ENCODE assay signal across 8 cellular contexts in the genomic region with DNA sequence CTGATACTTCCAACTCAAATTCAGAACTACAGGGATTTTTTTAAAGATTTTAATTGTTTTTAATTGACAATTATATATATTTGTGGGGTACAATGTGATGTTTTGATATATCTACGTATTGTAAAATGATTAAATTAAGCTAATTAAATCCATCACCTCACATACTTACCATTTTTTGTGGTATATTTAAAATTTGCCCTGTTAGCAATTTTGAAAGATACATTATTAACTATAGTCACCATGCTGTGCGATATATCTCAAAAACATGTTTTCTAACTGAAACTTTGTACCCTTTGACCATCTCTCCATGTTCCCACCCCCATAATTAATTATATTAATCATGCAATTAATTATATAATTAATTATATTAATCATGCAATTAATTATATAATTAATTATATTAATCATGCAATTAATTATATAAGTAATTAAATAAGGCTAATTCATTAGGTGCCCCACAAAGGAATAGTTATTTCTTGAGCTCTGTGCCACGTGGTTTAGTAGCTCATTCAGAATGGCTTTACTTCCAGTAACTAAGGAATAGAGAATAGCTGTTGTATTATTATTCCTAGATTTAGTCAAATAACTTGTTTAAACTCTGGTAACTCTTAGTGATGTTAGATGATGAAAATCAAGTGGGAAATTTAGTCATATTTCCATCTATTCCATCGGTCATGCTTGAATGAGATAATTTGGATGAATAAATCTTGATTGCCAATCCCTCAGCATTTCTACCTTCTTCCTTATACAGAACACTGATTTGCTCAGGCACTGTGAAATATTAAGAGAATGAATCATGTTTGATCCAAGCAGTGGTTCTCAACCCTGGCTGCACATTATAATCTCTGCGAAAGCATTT. TPM values are rescaled to one million over a fixed set of nuclear protein-coding genes. Genes with fewer than 3 reads are reported as not detected.
A peak's percentile ranks its signal among the peaks of the same experiment; 100 is the strongest.
DNase-seq lines count a peak whose midpoint lies in the region; ATAC-seq and TF ChIP-seq lines count a peak whose summit lies in the region.

No MANE protein-coding gene starts in this region.

- POLR2A ChIA-PET in activated CD4-positive, alpha-beta T cell treated with anti-CD3 and anti-CD28 coated beads, Interleukin-2, amount 10 ng/mL, durations not matched to agents 7 days and 5 days (lab: Charles Lee), result no interaction called here
- POLR2A ChIA-PET in WTC11 (lab: Charles Lee), result interaction anchor here (0.8 to 2.1 kb wide), 3 partner anchors 23 to 72 kb away, joined by 4 to 17 read pairs (median 6); a partner anchor contains a TSS

- no peaks in the 10 kb centered on the region for H3K36me3 Mint-ChIP-seq in activated CD4-positive, alpha-beta T cell treated with anti-CD3 and anti-CD28 coated beads, Interleukin-2, amount 10 ng/mL, durations not matched to agents 7 days and 5 days (ENCODE audit: low read depth)
- no peaks in the 10 kb centered on the region for H3K36me3 Mint-ChIP-seq in WTC11
- no peaks in the 10 kb centered on the region for H3K36me3 Mint-ChIP-seq in stimulated activated naive B cell treated with anti-CD40 and anti-IgM and Interleukin-4, amounts not matched to agents 10 μg/mL and 1 μg/mL and 100 μg/mL, for 72 hours

- WGBS in iPS DF 6.9 (ENCODE audit: insufficient coverage, insufficient read length), result no CpG with 5 or more reads among the region's 5 CpGs

- CTCF ChIA-PET in activated CD4-positive, alpha-beta T cell treated with anti-CD3 and anti-CD28 coated beads, Interleukin-2, amount 10 ng/mL, durations not matched to agents 7 days and 5 days (lab: Charles Lee), result interaction anchor here (1.0 to 4.0 kb wide), 7 partner anchors 9 to 167 kb away, joined by 3 to 18 read pairs (median 6); a partner anchor contains a TSS
- CTCF ChIA-PET in WTC11 (lab: Charles Lee), result interaction anchor here (1.1 to 2.5 kb wide), 11 partner anchors 9 to 245 kb away, joined by 3 to 25 read pairs (median 10); a partner anchor contains a TSS

- H3K27ac Mint-ChIP-seq in activated CD4-positive, alpha-beta T cell treated with anti-CD3 and anti-CD28 coated beads, Interleukin-2, amount 10 ng/mL, durations not matched to agents 7 days and 5 days, result no peak overlapping the region
- H3K27ac Mint-ChIP-seq in WTC11, result no peak overlapping the region
- H3K27ac Mint-ChIP-seq in stimulated activated naive B cell treated with anti-CD40 and anti-IgM and Interleukin-4, amounts not matched to agents 10 μg/mL and 1 μg/mL and 100 μg/mL, for 72 hours, result no peak overlapping the region

- no peaks in the 10 kb centered on the region for H3K9me3 Mint-ChIP-seq in activated CD4-positive, alpha-beta T cell treated with anti-CD3 and anti-CD28 coated beads, Interleukin-2, amount 10 ng/mL, durations not matched to agents 7 days and 5 days
- no peaks in the 10 kb centered on the region; the same call in 1 of the 2 replicates for H3K9me3 Mint-ChIP-seq in WTC11
- no peaks in the 10 kb centered on the region for H3K9me3 Mint-ChIP-seq in stimulated activated naive B cell treated with anti-CD40 and anti-IgM and Interleukin-4, amounts not matched to agents 10 μg/mL and 1 μg/mL and 100 μg/mL, for 72 hours

- no peaks in the 10 kb centered on the region for H3K27me3 ChIP-seq in iPS DF 6.9 (ENCODE audit: control insufficient read depth, insufficient read depth, low read length)

- H3K9me3 ChIP-seq in iPS DF 6.9 (ENCODE audit: control insufficient read depth, insufficient read depth, low read length), result no peaks in the 10 kb centered on the region

- H3K4me3 ChIP-seq in iPS DF 6.9 (ENCODE audit: low read length), result peak overlapping the region; percentile 35; the same call in 1 of the 2 replicates

- no peaks in the 10 kb centered on the region for H3K4me1 ChIP-seq in iPS DF 6.9 (ENCODE audit: control insufficient read depth, insufficient read depth, low read length)

- peaks cover 6% of the 10 kb centered on the region for H3K27me3 Mint-ChIP-seq in activated CD4-positive, alpha-beta T cell treated with anti-CD3 and anti-CD28 coated beads, Interleukin-2, amount 10 ng/mL, durations not matched to agents 7 days and 5 days
- H3K27me3 Mint-ChIP-seq in WTC11 (ENCODE audit: low read depth), result no peaks in the 10 kb centered on the region; the same call in 1 of the 2 replicates
- peaks cover 0 to 4% of the 10 kb centered on the region in 2 donors for H3K27me3 Mint-ChIP-seq in stimulated activated naive B cell treated with anti-CD40 and anti-IgM and Interleukin-4, amounts not matched to agents 10 μg/mL and 1 μg/mL and 100 μg/mL, for 72 hours

- no peaks in the 10 kb centered on the region for H3K36me3 ChIP-seq in iPS DF 6.9 (ENCODE audit: control insufficient read depth, insufficient read depth, low read length)

- H3K27ac ChIP-seq in iPS DF 6.9 (ENCODE audit: low read length), result no peak overlapping the region

- peaks cover 23% of the 10 kb centered on the region for H3K4me1 Mint-ChIP-seq in activated CD4-positive, alpha-beta T cell treated with anti-CD3 and anti-CD28 coated beads, Interleukin-2, amount 10 ng/mL, durations not matched to agents 7 days and 5 days
- peaks cover 9% of the 10 kb centered on the region for H3K4me1 Mint-ChIP-seq in WTC11
- H3K4me1 Mint-ChIP-seq in stimulated activated naive B cell treated with anti-CD40 and anti-IgM and Interleukin-4, amounts not matched to agents 10 μg/mL and 1 μg/mL and 100 μg/mL, for 72 hours, result peaks cover 9 to 16% of the 10 kb centered on the region in 2 donors

- TF ChIP-seq CTCF in WTC11 (IDR thresholded peaks at IDR 0.05), result no peak

- H3K4me3 Mint-ChIP-seq in activated CD4-positive, alpha-beta T cell treated with anti-CD3 and anti-CD28 coated beads, Interleukin-2, amount 10 ng/mL, durations not matched to agents 7 days and 5 days, result peak overlapping the region; percentile 77
- peak overlapping the region; percentile 80 for H3K4me3 Mint-ChIP-seq in WTC11
- H3K4me3 Mint-ChIP-seq in stimulated activated naive B cell treated with anti-CD40 and anti-IgM and Interleukin-4, amounts not matched to agents 10 μg/mL and 1 μg/mL and 100 μg/mL, for 72 hours, result peak overlapping the region; percentile 80 to 88

- DNase-seq in activated CD4-positive, alpha-beta T cell treated with anti-CD3 and anti-CD28 coated beads, Interleukin-2, amount 10 ng/mL, durations not matched to agents 7 days and 5 days, result no peak
- no peak for DNase-seq in activated CD4-positive, alpha-beta T cell treated with anti-CD3 and anti-CD28 coated beads, Interleukin-2, amount 50 U/mL, for 4 hours
- DNase-seq in WTC11 (ENCODE audit: low spot score), result no peak
- DNase-seq in iPS DF 6.9 (ENCODE audit: low read depth, low spot score), result no peak
- DNase-seq in stimulated activated naive B cell treated with anti-CD40 and anti-IgM and Interleukin-4, amounts not matched to agents 10 μg/mL and 1 μg/mL and 100 μg/mL, for 72 hours, result no peak
- no peak for DNase-seq in stimulated activated CD4-positive, alpha-beta T cell treated with anti-CD3 and anti-CD28 coated beads, Interleukin-15, amount 100 ng/mL, for 24 hours
- no peak for DNase-seq in activated CD4-positive, alpha-beta T cell treated with anti-CD3 and anti-CD28 coated beads for 48 hours

- no peak for ATAC-seq in WTC11
- no peak for ATAC-seq in stimulated activated naive B cell treated with anti-CD40 and anti-IgM and Interleukin-4, amounts not matched to agents 10 μg/mL and 1 μg/mL and 100 μg/mL, for 72 hours (replicated peaks)
- no peak for ATAC-seq in HG02571 (IDR thresholded peaks at IDR 0.05; ENCODE audit: unreplicated experiment)

TF ChIP-seq in WTC11, 78 proteins besides CTCF, POLR2A, EP300 and RAD21:
- TF ChIP-seq HMGA2 (CRISPR knock-in tag; IDR thresholded peaks at IDR 0.05), result peak; percentile 98
- TF ChIP-seq, protein P1, sequence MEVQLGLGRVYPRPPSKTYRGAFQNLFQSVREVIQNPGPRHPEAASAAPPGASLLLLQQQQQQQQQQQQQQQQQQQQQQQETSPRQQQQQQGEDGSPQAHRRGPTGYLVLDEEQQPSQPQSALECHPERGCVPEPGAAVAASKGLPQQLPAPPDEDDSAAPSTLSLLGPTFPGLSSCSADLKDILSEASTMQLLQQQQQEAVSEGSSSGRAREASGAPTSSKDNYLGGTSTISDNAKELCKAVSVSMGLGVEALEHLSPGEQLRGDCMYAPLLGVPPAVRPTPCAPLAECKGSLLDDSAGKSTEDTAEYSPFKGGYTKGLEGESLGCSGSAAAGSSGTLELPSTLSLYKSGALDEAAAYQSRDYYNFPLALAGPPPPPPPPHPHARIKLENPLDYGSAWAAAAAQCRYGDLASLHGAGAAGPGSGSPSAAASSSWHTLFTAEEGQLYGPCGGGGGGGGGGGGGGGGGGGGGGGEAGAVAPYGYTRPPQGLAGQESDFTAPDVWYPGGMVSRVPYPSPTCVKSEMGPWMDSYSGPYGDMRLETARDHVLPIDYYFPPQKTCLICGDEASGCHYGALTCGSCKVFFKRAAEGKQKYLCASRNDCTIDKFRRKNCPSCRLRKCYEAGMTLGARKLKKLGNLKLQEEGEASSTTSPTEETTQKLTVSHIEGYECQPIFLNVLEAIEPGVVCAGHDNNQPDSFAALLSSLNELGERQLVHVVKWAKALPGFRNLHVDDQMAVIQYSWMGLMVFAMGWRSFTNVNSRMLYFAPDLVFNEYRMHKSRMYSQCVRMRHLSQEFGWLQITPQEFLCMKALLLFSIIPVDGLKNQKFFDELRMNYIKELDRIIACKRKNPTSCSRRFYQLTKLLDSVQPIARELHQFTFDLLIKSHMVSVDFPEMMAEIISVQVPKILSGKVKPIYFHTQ (CRISPR knock-in tag; IDR thresholded peaks at IDR 0.05), result no peak

RNA-seq across cellular contexts. Expression of a gene that starts 25.1 kb away (rescaled TPM):
- 10 to 100 TPM; 53.6 to 61.7 TPM for total RNA-seq in activated CD4-positive, alpha-beta T cell treated with anti-CD3 and anti-CD28 coated beads, Interleukin-2, amount 10 ng/mL, durations not matched to agents 7 days and 5 days
- 51.4 to 56.9 TPM (median 55.0 TPM) in 3 replicates for total RNA-seq in WTC11 (2021)

RNA-seq across cellular contexts. Expression of a gene that starts 38.2 kb away (rescaled TPM):
- 10 to 100 TPM; 43.8 to 57.5 TPM for total RNA-seq in activated CD4-positive, alpha-beta T cell treated with anti-CD3 and anti-CD28 coated beads, Interleukin-2, amount 10 ng/mL, durations not matched to agents 7 days and 5 days
- total RNA-seq in WTC11 (2021), result 50.2 to 56.4 TPM (median 52.6 TPM) in 3 replicates
